Comparison of ENCODE assay signal across 9 cellular contexts in genomic region chr1:25435315-25436103, GRCh38. TPM values are rescaled to one million over a fixed set of nuclear protein-coding genes. Genes with fewer than 3 reads are reported as not detected.
DNase-seq lines count a peak whose midpoint lies in the region; ATAC-seq lines count a peak whose summit lies in the region.
"Had no signal": no experiment of that assay in that cellular context is flagged by ENCODE, and none has a peak within 500 bp of the region (broad histone marks: within the 10 kb centered on the region; RNA-seq: fewer than 3 reads in every experiment).

No MANE protein-coding gene starts in this region.

- H3K36me3 Mint-ChIP-seq in CD4-positive, CD25-positive, alpha-beta regulatory T cell: no peaks in the 10 kb centered on the region
- H3K36me3 Mint-ChIP-seq in naive thymus-derived CD8-positive, alpha-beta T cell: peaks cover 0 to 18% (median 0%) of the 10 kb centered on the region in 3 donors

- peak overlapping the region; percentile 0 to 44 (median 37) for H3K27ac Mint-ChIP-seq in CD4-positive, CD25-positive, alpha-beta regulatory T cell
- H3K27ac Mint-ChIP-seq in naive thymus-derived CD8-positive, alpha-beta T cell: peak overlapping the region; percentile 40 to 93 (median 82)

- peaks cover 84% of the 10 kb centered on the region for H3K79me2 ChIP-seq in Karpas-422 (ENCODE audit: low read length)

- H3K4me3 ChIP-seq in CD4-positive, CD25-positive, alpha-beta regulatory T cell (ENCODE audit: low read depth, low read length): peak overlapping the region; percentile 39
- H3K4me3 ChIP-seq in Karpas-422 (ENCODE audit: low read length): peak overlapping the region; percentile 71

- no peaks in the 10 kb centered on the region for H3K27me3 ChIP-seq in CD4-positive, CD25-positive, alpha-beta regulatory T cell (ENCODE audit: control insufficient read depth, insufficient read depth, low read length)
- H3K27me3 ChIP-seq in Karpas-422 (ENCODE audit: low read length): no peaks in the 10 kb centered on the region

- H3K27me3 Mint-ChIP-seq in CD4-positive, CD25-positive, alpha-beta regulatory T cell: peaks cover 2% of the 10 kb centered on the region
- no peaks in the 10 kb centered on the region for H3K27me3 Mint-ChIP-seq in naive thymus-derived CD8-positive, alpha-beta T cell

- H3K4me3 Mint-ChIP-seq in CD4-positive, CD25-positive, alpha-beta regulatory T cell: peak overlapping the region; percentile 48 to 97 (median 70)
- H3K4me3 Mint-ChIP-seq in naive thymus-derived CD8-positive, alpha-beta T cell: peak overlapping the region; percentile 9 to 87 (median 53)

- peak overlapping the region; percentile 99 for H3K4me2 ChIP-seq in Karpas-422 (ENCODE audit: low read depth, low read length, poor library complexity, severe bottlenecking)

- DNase-seq in CD4-positive, CD25-positive, alpha-beta regulatory T cell: peak in 1 of 3 donors; percentile 13
- peak; percentile 87 for DNase-seq in Karpas-422
- DNase-seq in amniotic epithelial cell (ENCODE audit: low read depth): peak; percentile 24
- DNase-seq in naive thymus-derived CD8-positive, alpha-beta T cell: no peak
- DNase-seq in caudate nucleus (lab: John Stamatoyannopoulos, UW): no peak
- DNase-seq in effector CD8-positive, alpha-beta T cell (lab: John Stamatoyannopoulos, UW): no peak
- DNase-seq in NCI-H1694 (lab: John Stamatoyannopoulos, UW): no peak
- DNase-seq: hypothalamus had no signal

- H2AFZ ChIP-seq in Karpas-422 (ENCODE audit: low read length): no peak overlapping the region

- H3K36me3 ChIP-seq in CD4-positive, CD25-positive, alpha-beta regulatory T cell (ENCODE audit: control insufficient read depth, insufficient read depth, low read length): peaks cover 6% of the 10 kb centered on the region
- peaks cover 22% of the 10 kb centered on the region for H3K36me3 ChIP-seq in Karpas-422 (ENCODE audit: insufficient read depth, low read length)

- POLR2A ChIA-PET in naive thymus-derived CD8-positive, alpha-beta T cell (lab: Charles Lee): interaction anchor here (0.6 to 1.6 kb wide), 3 partner anchors 42 to 136 kb away, joined by 3 to 5 read pairs (median 3); no protein-coding TSS in a partner anchor

- H3K27ac ChIP-seq in CD4-positive, CD25-positive, alpha-beta regulatory T cell (ENCODE audit: insufficient read depth, low read length, poor library complexity, severe bottlenecking): peak overlapping the region; percentile 28
- peak overlapping the region; percentile 96 for H3K27ac ChIP-seq in Karpas-422 (ENCODE audit: low read length)
- no peak overlapping the region for H3K27ac ChIP-seq in caudate nucleus (ENCODE audit: low read depth, low read length)

- H3K9me2 ChIP-seq in Karpas-422 (replicated peaks; ENCODE audit: insufficient read depth, low read length): no peaks in the 10 kb centered on the region

- no peaks in the 10 kb centered on the region for H3K9me3 Mint-ChIP-seq in CD4-positive, CD25-positive, alpha-beta regulatory T cell
- no peaks in the 10 kb centered on the region for H3K9me3 Mint-ChIP-seq in naive thymus-derived CD8-positive, alpha-beta T cell

- H3K9me3 ChIP-seq in CD4-positive, CD25-positive, alpha-beta regulatory T cell (ENCODE audit: control insufficient read depth in 2 of 2, low read length in 2 of 2): no peaks in the 10 kb centered on the region
- H3K9me3 ChIP-seq in Karpas-422 (ENCODE audit: low read length): no peaks in the 10 kb centered on the region

- peaks cover 42% of the 10 kb centered on the region for H3K4me1 ChIP-seq in CD4-positive, CD25-positive, alpha-beta regulatory T cell (ENCODE audit: control insufficient read depth, insufficient read depth, low read length, poor library complexity, severe bottlenecking)
- peaks cover 60% of the 10 kb centered on the region for H3K4me1 ChIP-seq in Karpas-422 (ENCODE audit: low read length)

- no peak for ATAC-seq in CD4-positive, CD25-positive, alpha-beta regulatory T cell (ENCODE audit: low read depth in 2 of 2)
- no peak for ATAC-seq in naive thymus-derived CD8-positive, alpha-beta T cell
- ATAC-seq in GM19035 (IDR thresholded peaks at IDR 0.05; ENCODE audit: unreplicated experiment): no peak

- peaks cover 39 to 64% (median 54%) of the 10 kb centered on the region in 4 donors for H3K4me1 Mint-ChIP-seq in CD4-positive, CD25-positive, alpha-beta regulatory T cell
- peaks cover 31 to 68% (median 59%) of the 10 kb centered on the region in 4 donors for H3K4me1 Mint-ChIP-seq in naive thymus-derived CD8-positive, alpha-beta T cell

- H4K20me1 ChIP-seq in Karpas-422 (ENCODE audit: insufficient read depth, low read depth, low read length): no peaks in the 10 kb centered on the region; the same call in 1 of the 2 replicates

- H3K9ac ChIP-seq in Karpas-422 (ENCODE audit: low read length): peak overlapping the region; percentile 48

RNA-seq across cellular contexts. Expression of gene MACO1, which starts 4.8 kb away (rescaled TPM):
- 20.3 TPM for total RNA-seq in CD4-positive, CD25-positive, alpha-beta regulatory T cell
- polyA plus RNA-seq in CD4-positive, CD25-positive, alpha-beta regulatory T cell: 1 to 10 TPM; 5.0 to 6.4 (median 5.6) TPM
- 29.7 and 31.4 TPM in 2 replicates for total RNA-seq in Karpas-422 (2014; rRNA removed; shearing (Covaris generic); ENCODE audit: low replicate concordance)
- total RNA-seq in naive thymus-derived CD8-positive, alpha-beta T cell: 10 to 100 TPM; 26.9 to 28.0 TPM
- polyA plus RNA-seq in naive thymus-derived CD8-positive, alpha-beta T cell: 1 to 10 TPM; 7.6 to 8.8 (median 7.6) TPM

RNA-seq across cellular contexts. Expression of gene RHCE, which starts 14.9 kb away (rescaled TPM):
- total RNA-seq in CD4-positive, CD25-positive, alpha-beta regulatory T cell: not detected
- polyA plus RNA-seq in CD4-positive, CD25-positive, alpha-beta regulatory T cell: under 1 TPM; 0.16 to 0.45 (median 0.31) TPM
- 3.1 TPM in 2 replicates for total RNA-seq in Karpas-422 (2014; rRNA removed; shearing (Covaris generic); ENCODE audit: low replicate concordance)
- total RNA-seq in naive thymus-derived CD8-positive, alpha-beta T cell: under 1 TPM; 0.44 to 0.60 TPM
- 1 to 10 TPM in 1 of 3 donors, under 1 TPM in 2; 0.30 to 1.1 (median 0.81) TPM for polyA plus RNA-seq in naive thymus-derived CD8-positive, alpha-beta T cell

Comparison
In these comparisons a context has a peak if more than half of its experiments do, and no peak if none do; other contexts are left out.
1. DNase-seq: peak in Karpas-422 (single experiment) and amniotic epithelial cell (single experiment); none in naive thymus-derived CD8-positive, alpha-beta T cell (0 of 10), caudate nucleus (0 of 61), effector CD8-positive, alpha-beta T cell (single experiment) and NCI-H1694 (single experiment).